ENCODE assay signal across 4 cellular contexts in the genomic region with DNA sequence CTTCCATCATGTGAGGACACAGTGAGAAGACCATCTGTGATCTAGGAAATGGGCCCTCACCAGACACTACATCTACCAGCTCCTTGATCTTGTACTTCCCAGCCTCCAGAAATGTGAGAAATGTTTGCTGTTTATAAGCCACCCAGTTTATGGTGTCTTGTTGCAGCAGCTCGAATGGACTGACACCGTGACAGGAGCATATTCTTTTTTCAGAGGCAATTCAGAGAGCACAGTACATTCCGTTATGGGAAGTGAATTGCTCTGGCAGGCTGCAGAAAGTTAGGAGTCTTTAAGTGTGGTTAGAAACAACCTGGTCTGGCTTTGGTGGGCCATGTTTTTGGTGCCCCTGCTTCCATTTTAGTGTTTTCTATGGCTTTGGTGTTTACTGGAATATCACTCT.
"Had no signal": no experiment of that assay in that cellular context is flagged by ENCODE, and none has a peak within 500 bp of the region (broad histone marks: within the 10 kb centered on the region; RNA-seq: fewer than 3 reads in every experiment).

No MANE protein-coding gene starts in this region.

- H3K4me3 Mint-ChIP-seq: GM23338, H9 had no signal

- H3K4me1 Mint-ChIP-seq: GM23338 had no signal

- DNase-seq: H9, HCEC 1CT, IMR-90 had no signal

- H3K4me2 ChIP-seq: GM23338 had no signal

- H3K4me3 ChIP-seq: GM23338 had no signal

- H3K27ac Mint-ChIP-seq: GM23338, H9 had no signal

- ATAC-seq: GM23338 had no signal

- H3K9me3 Mint-ChIP-seq: GM23338, H9 had no signal

- H2AFZ ChIP-seq: GM23338 had no signal
